Comparison of ENCODE assay signal across 12 cellular contexts in genomic region chr7:6442114-6442513, GRCh38. TPM values are rescaled to one million over a fixed set of nuclear protein-coding genes. Genes with fewer than 3 reads are reported as not detected.
DNase-seq lines count a peak whose midpoint lies in the region; ATAC-seq and TF ChIP-seq lines count a peak whose summit lies in the region.
"Had no signal": no experiment of that assay in that cellular context is flagged by ENCODE, and none has a peak within 500 bp of the region (broad histone marks: within the 10 kb centered on the region; RNA-seq: fewer than 3 reads in every experiment).

No MANE protein-coding gene starts in this region.

- peak overlapping the region; percentile 50 for H3K27ac Mint-ChIP-seq in activated T-helper 1 cell treated with anti-CD3 and anti-CD28 coated beads, Interleukin-12 subunit alpha, Interleukin-12 subunit beta, Interleukin-2, Interleukin-4 antibody, amounts not matched to agents 30 ng/mL and 10 ng/mL and 1 ng/mL, durations not matched to agents 14 hours and 24 hours and 36 hours
- peak overlapping the region; percentile 69 for H3K27ac Mint-ChIP-seq in stimulated activated effector memory CD8-positive, alpha-beta T cell treated with anti-CD3 and anti-CD28 coated beads, Interleukin-12 subunit alpha, Interleukin-12 subunit beta, amount 100 ng/mL, for 72 hours
- no peak overlapping the region for H3K27ac Mint-ChIP-seq in mesothelial cell of epicardium
- H3K27ac Mint-ChIP-seq: activated naive CD4-positive, alpha-beta T cell treated with anti-CD3 and anti-CD28 coated beads, Interleukin-2, amount 10 ng/mL, durations not matched to agents 7 days and 5 days had no signal

- peaks cover 56% of the 10 kb centered on the region for H3K4me1 Mint-ChIP-seq in activated T-helper 1 cell treated with anti-CD3 and anti-CD28 coated beads, Interleukin-12 subunit alpha, Interleukin-12 subunit beta, Interleukin-2, Interleukin-4 antibody, amounts not matched to agents 30 ng/mL and 10 ng/mL and 1 ng/mL, durations not matched to agents 14 hours and 24 hours and 36 hours (ENCODE audit: low read depth)
- H3K4me1 Mint-ChIP-seq in stimulated activated effector memory CD8-positive, alpha-beta T cell treated with anti-CD3 and anti-CD28 coated beads, Interleukin-12 subunit alpha, Interleukin-12 subunit beta, amount 100 ng/mL, for 72 hours, result peaks cover 32% of the 10 kb centered on the region
- H3K4me1 Mint-ChIP-seq in mesothelial cell of epicardium, result peaks cover 5% of the 10 kb centered on the region

- peak; percentile 83 for DNase-seq in LHCN-M2 (ENCODE audit: low read depth)
- no peak for DNase-seq in activated T-helper 1 cell treated with anti-CD3 and anti-CD28 coated beads, Interleukin-12 subunit alpha, Interleukin-12 subunit beta, Interleukin-2, Interleukin-4 antibody, amounts not matched to agents 30 ng/mL and 10 ng/mL and 1 ng/mL, durations not matched to agents 14 hours and 24 hours and 36 hours (ENCODE audit: low spot score)
- DNase-seq in fibroblast of pulmonary artery (ENCODE audit: low read depth), result peak; percentile 28
- DNase-seq in stimulated activated effector memory CD8-positive, alpha-beta T cell treated with anti-CD3 and anti-CD28 coated beads, Interleukin-12 subunit alpha, Interleukin-12 subunit beta, amount 100 ng/mL, for 72 hours (ENCODE audit: low spot score in 2 of 2), result no peak
- DNase-seq in DMS 273 (lab: John Stamatoyannopoulos, UW; ENCODE audit: unreplicated experiment), result no peak
- DNase-seq in mesothelial cell of epicardium (ENCODE audit: low spot score in 2 of 2, unreplicated experiment in 2 of 2), result no peak
- DNase-seq in COLO829 (ENCODE audit: low spot score), result no peak
- DNase-seq: activated CD4-positive, alpha-beta T cell treated with anti-CD3 and anti-CD28 coated beads, Interleukin-2, amount 50 U/mL, for 1 hour; activated naive CD4-positive, alpha-beta T cell treated with anti-CD3 and anti-CD28 coated beads, Interleukin-2, amount 10 ng/mL, durations not matched to agents 7 days and 5 days; islet precursor cell; sigmoid colon had no signal

- intact Hi-C loops in activated T-helper 1 cell treated with anti-CD3 and anti-CD28 coated beads, Interleukin-12 subunit alpha, Interleukin-12 subunit beta, Interleukin-2, Interleukin-4 antibody, amounts not matched to agents 30 ng/mL and 10 ng/mL and 1 ng/mL, durations not matched to agents 14 hours and 24 hours and 36 hours (cut with micrococcal nuclease), result no loop called here

- H3K27me3 Mint-ChIP-seq in activated T-helper 1 cell treated with anti-CD3 and anti-CD28 coated beads, Interleukin-12 subunit alpha, Interleukin-12 subunit beta, Interleukin-2, Interleukin-4 antibody, amounts not matched to agents 30 ng/mL and 10 ng/mL and 1 ng/mL, durations not matched to agents 14 hours and 24 hours and 36 hours (ENCODE audit: insufficient read depth), result no peaks in the 10 kb centered on the region
- H3K27me3 Mint-ChIP-seq in mesothelial cell of epicardium (ENCODE audit: low read depth), result no peaks in the 10 kb centered on the region
- H3K27me3 Mint-ChIP-seq: activated naive CD4-positive, alpha-beta T cell treated with anti-CD3 and anti-CD28 coated beads, Interleukin-2, amount 10 ng/mL, durations not matched to agents 7 days and 5 days had no signal

- no peak overlapping the region for H3K4me3 ChIP-seq in fibroblast of pulmonary artery (replicated peaks; ENCODE audit: low read depth, low read length)
- H3K4me3 ChIP-seq: gastroesophageal sphincter, sigmoid colon had no signal

- H3K4me3 Mint-ChIP-seq in activated T-helper 1 cell treated with anti-CD3 and anti-CD28 coated beads, Interleukin-12 subunit alpha, Interleukin-12 subunit beta, Interleukin-2, Interleukin-4 antibody, amounts not matched to agents 30 ng/mL and 10 ng/mL and 1 ng/mL, durations not matched to agents 14 hours and 24 hours and 36 hours, result no peak overlapping the region
- no peak overlapping the region for H3K4me3 Mint-ChIP-seq in stimulated activated effector memory CD8-positive, alpha-beta T cell treated with anti-CD3 and anti-CD28 coated beads, Interleukin-12 subunit alpha, Interleukin-12 subunit beta, amount 100 ng/mL, for 72 hours
- H3K4me3 Mint-ChIP-seq in mesothelial cell of epicardium, result no peak overlapping the region
- H3K4me3 Mint-ChIP-seq: activated naive CD4-positive, alpha-beta T cell treated with anti-CD3 and anti-CD28 coated beads, Interleukin-2, amount 10 ng/mL, durations not matched to agents 7 days and 5 days had no signal

- ATAC-seq in stimulated activated effector memory CD8-positive, alpha-beta T cell treated with anti-CD3 and anti-CD28 coated beads, Interleukin-12 subunit alpha, Interleukin-12 subunit beta, amount 100 ng/mL, for 72 hours, result no peak
- ATAC-seq: gastroesophageal sphincter had no signal

- TF ChIP-seq CTCF in fibroblast of pulmonary artery (IDR thresholded peaks at IDR 0.05; ENCODE audit: low read length, missing control alignments), result no peak
- TF ChIP-seq CTCF in mesothelial cell of epicardium (IDR thresholded peaks at IDR 0.05; ENCODE audit: unreplicated experiment), result no peak

- peaks cover 33% of the 10 kb centered on the region for H3K36me3 Mint-ChIP-seq in activated T-helper 1 cell treated with anti-CD3 and anti-CD28 coated beads, Interleukin-12 subunit alpha, Interleukin-12 subunit beta, Interleukin-2, Interleukin-4 antibody, amounts not matched to agents 30 ng/mL and 10 ng/mL and 1 ng/mL, durations not matched to agents 14 hours and 24 hours and 36 hours (ENCODE audit: low read depth)
- H3K36me3 Mint-ChIP-seq in stimulated activated effector memory CD8-positive, alpha-beta T cell treated with anti-CD3 and anti-CD28 coated beads, Interleukin-12 subunit alpha, Interleukin-12 subunit beta, amount 100 ng/mL, for 72 hours, result peaks cover 63% of the 10 kb centered on the region
- H3K36me3 Mint-ChIP-seq in mesothelial cell of epicardium, result peaks cover 28% of the 10 kb centered on the region

- H3K9me3 Mint-ChIP-seq in activated T-helper 1 cell treated with anti-CD3 and anti-CD28 coated beads, Interleukin-12 subunit alpha, Interleukin-12 subunit beta, Interleukin-2, Interleukin-4 antibody, amounts not matched to agents 30 ng/mL and 10 ng/mL and 1 ng/mL, durations not matched to agents 14 hours and 24 hours and 36 hours, result no peaks in the 10 kb centered on the region
- H3K9me3 Mint-ChIP-seq in stimulated activated effector memory CD8-positive, alpha-beta T cell treated with anti-CD3 and anti-CD28 coated beads, Interleukin-12 subunit alpha, Interleukin-12 subunit beta, amount 100 ng/mL, for 72 hours, result no peaks in the 10 kb centered on the region
- H3K9me3 Mint-ChIP-seq in mesothelial cell of epicardium, result no peaks in the 10 kb centered on the region
- H3K9me3 Mint-ChIP-seq: activated naive CD4-positive, alpha-beta T cell treated with anti-CD3 and anti-CD28 coated beads, Interleukin-2, amount 10 ng/mL, durations not matched to agents 7 days and 5 days had no signal

RNA-seq across cellular contexts. Expression of gene DAGLB, which starts 5.6 kb away (rescaled TPM):
- total RNA-seq in LHCN-M2 (2014; rRNA removed) (18.3 and 23.6 TPM in 2 replicates), mesothelial cell of epicardium (20.9 to 24.3 TPM (median 24.1 TPM) in 3 replicates)
- 17.6 TPM for polyA plus RNA-seq in LHCN-M2 (2012)
- 20.3 and 22.8 TPM in 2 replicates for total RNA-seq in activated T-helper 1 cell treated with anti-CD3 and anti-CD28 coated beads, Interleukin-12 subunit alpha, Interleukin-12 subunit beta, Interleukin-2, Interleukin-4 antibody, amounts not matched to agents 30 ng/mL and 10 ng/mL and 1 ng/mL, durations not matched to agents 14 hours and 24 hours and 36 hours

RNA-seq across cellular contexts. Expression of gene KDELR2, which starts 41.8 kb away (rescaled TPM):
- 212 and 239 TPM in 2 replicates for total RNA-seq in LHCN-M2 (2014; rRNA removed)
- 215 TPM for polyA plus RNA-seq in LHCN-M2 (2012)
- total RNA-seq in activated T-helper 1 cell treated with anti-CD3 and anti-CD28 coated beads, Interleukin-12 subunit alpha, Interleukin-12 subunit beta, Interleukin-2, Interleukin-4 antibody, amounts not matched to agents 30 ng/mL and 10 ng/mL and 1 ng/mL, durations not matched to agents 14 hours and 24 hours and 36 hours, result 73.0 and 74.6 TPM in 2 replicates
- total RNA-seq in mesothelial cell of epicardium, result 125 to 145 TPM (median 144 TPM) in 3 replicates

Comparison
In these comparisons a context has a peak if more than half of its experiments do, and no peak if none do; other contexts are left out.
1. DNase-seq: peak in LHCN-M2 (single experiment) and fibroblast of pulmonary artery (single experiment); none in activated T-helper 1 cell treated with anti-CD3 and anti-CD28 coated beads, Interleukin-12 subunit alpha, Interleukin-12 subunit beta, Interleukin-2, Interleukin-4 antibody, amounts not matched to agents 30 ng/mL and 10 ng/mL and 1 ng/mL, durations not matched to agents 14 hours and 24 hours and 36 hours (single experiment), stimulated activated effector memory CD8-positive, alpha-beta T cell treated with anti-CD3 and anti-CD28 coated beads, Interleukin-12 subunit alpha, Interleukin-12 subunit beta, amount 100 ng/mL, for 72 hours (0 of 2), DMS 273 (single experiment), mesothelial cell of epicardium (0 of 2) and COLO829 (single experiment).